Comparison of ENCODE assay signal across 18 cellular contexts in genomic region chr16:63312343-63312742, GRCh38.
"Had no signal": no experiment of that assay in that cellular context is flagged by ENCODE, and none has a peak within 500 bp of the region (broad histone marks: within the 10 kb centered on the region; RNA-seq: fewer than 3 reads in every experiment).

No MANE protein-coding gene starts in this region.

- DNase-seq: activated B cell treated with CpG ODN at 0.5 μM for 24 hours; activated CD4-positive, alpha-beta T cell treated with anti-CD3 and anti-CD28 coated beads for 48 hours; activated CD8-positive, alpha-beta T cell treated with anti-CD3 and anti-CD28 coated beads for 36 hours; activated effector memory CD4-positive, alpha-beta T cell treated with anti-CD3 and anti-CD28 coated beads, Interleukin-2, amount 50 U/mL, for 16 hours; activated T-cell treated with anti-CD3 and anti-CD28 coated beads, Interleukin-2, amount 50 U/mL, for 48 hours; adrenal gland; effector CD8-positive, alpha-beta T cell; foreskin keratinocyte; left cardiac atrium; naive thymus-derived CD8-positive, alpha-beta T cell; retina; stimulated activated CD4-positive, alpha-beta T cell treated with anti-CD3 and anti-CD28 coated beads, Interleukin-15, amount 100 ng/mL, for 24 hours; stimulated activated CD4-positive, alpha-beta T cell treated with anti-CD3 and anti-CD28 coated beads, Interleukin-4, amount 100 ng/mL, for 1 hour; stimulated activated naive B cell treated with anti-CD40 and anti-IgM and Interleukin-4, amounts not matched to agents 10 μg/mL and 1 μg/mL and 100 μg/mL, for 72 hours; transverse colon had no signal

- H3K27ac ChIP-seq: adrenal gland, foreskin keratinocyte, neutrophil, parathyroid adenoma, transverse colon had no signal

- H3K27ac Mint-ChIP-seq: activated B cell treated with CpG ODN at 0.5 μM for 24 hours; activated CD8-positive, alpha-beta T cell treated with anti-CD3 and anti-CD28 coated beads for 36 hours; activated naive CD4-positive, alpha-beta T cell treated with anti-CD3 and anti-CD28 coated beads, Interleukin-2, amount 50 U/mL, for 24 hours; naive thymus-derived CD8-positive, alpha-beta T cell; stimulated activated naive B cell treated with anti-CD40 and anti-IgM and Interleukin-4, amounts not matched to agents 10 μg/mL and 1 μg/mL and 100 μg/mL, for 72 hours had no signal

- H3K4me3 ChIP-seq: adrenal gland, transverse colon had no signal

- H3K4me1 Mint-ChIP-seq: activated B cell treated with CpG ODN at 0.5 μM for 24 hours; activated naive CD4-positive, alpha-beta T cell treated with anti-CD3 and anti-CD28 coated beads, Interleukin-2, amount 50 U/mL, for 24 hours; stimulated activated naive B cell treated with anti-CD40 and anti-IgM and Interleukin-4, amounts not matched to agents 10 μg/mL and 1 μg/mL and 100 μg/mL, for 72 hours had no signal

- H3K4me3 Mint-ChIP-seq: activated B cell treated with CpG ODN at 0.5 μM for 24 hours; activated CD8-positive, alpha-beta T cell treated with anti-CD3 and anti-CD28 coated beads for 36 hours; activated naive CD4-positive, alpha-beta T cell treated with anti-CD3 and anti-CD28 coated beads, Interleukin-2, amount 50 U/mL, for 24 hours; naive thymus-derived CD8-positive, alpha-beta T cell; stimulated activated naive B cell treated with anti-CD40 and anti-IgM and Interleukin-4, amounts not matched to agents 10 μg/mL and 1 μg/mL and 100 μg/mL, for 72 hours had no signal

- H3K9me3 ChIP-seq: adrenal gland, neutrophil, transverse colon had no signal

- H3K36me3 ChIP-seq: adrenal gland, neutrophil, transverse colon had no signal

- H3K27me3 ChIP-seq: adrenal gland, foreskin keratinocyte, neutrophil, transverse colon had no signal

- ATAC-seq: activated CD8-positive, alpha-beta T cell treated with anti-CD3 and anti-CD28 coated beads for 36 hours; foreskin keratinocyte; naive thymus-derived CD8-positive, alpha-beta T cell; stimulated activated naive B cell treated with anti-CD40 and anti-IgM and Interleukin-4, amounts not matched to agents 10 μg/mL and 1 μg/mL and 100 μg/mL, for 72 hours had no signal

- H3K27me3 Mint-ChIP-seq: activated B cell treated with CpG ODN at 0.5 μM for 24 hours; activated CD8-positive, alpha-beta T cell treated with anti-CD3 and anti-CD28 coated beads for 36 hours; activated naive CD4-positive, alpha-beta T cell treated with anti-CD3 and anti-CD28 coated beads, Interleukin-2, amount 50 U/mL, for 24 hours; naive thymus-derived CD8-positive, alpha-beta T cell; stimulated activated naive B cell treated with anti-CD40 and anti-IgM and Interleukin-4, amounts not matched to agents 10 μg/mL and 1 μg/mL and 100 μg/mL, for 72 hours had no signal

- H3K36me3 Mint-ChIP-seq: activated naive CD4-positive, alpha-beta T cell treated with anti-CD3 and anti-CD28 coated beads, Interleukin-2, amount 50 U/mL, for 24 hours; naive thymus-derived CD8-positive, alpha-beta T cell; stimulated activated naive B cell treated with anti-CD40 and anti-IgM and Interleukin-4, amounts not matched to agents 10 μg/mL and 1 μg/mL and 100 μg/mL, for 72 hours had no signal

- H3K9me3 Mint-ChIP-seq: stimulated activated naive B cell treated with anti-CD40 and anti-IgM and Interleukin-4, amounts not matched to agents 10 μg/mL and 1 μg/mL and 100 μg/mL, for 72 hours had no signal

- H3K4me1 ChIP-seq: adrenal gland, foreskin keratinocyte, parathyroid adenoma, transverse colon had no signal
